Comparison of ENCODE assay signal across 20 cellular contexts in genomic region chr2:232512557-232512956, GRCh38. TPM values are rescaled to one million over a fixed set of nuclear protein-coding genes. Genes with fewer than 3 reads are reported as not detected.
"Had no signal": no experiment of that assay in that cellular context is flagged by ENCODE, and none has a peak within 500 bp of the region (broad histone marks: within the 10 kb centered on the region; RNA-seq: fewer than 3 reads in every experiment).

No MANE protein-coding gene starts in this region.

- H3K9me3 ChIP-seq: esophagus muscularis mucosa, psoas muscle, sigmoid colon, suprapubic skin had no signal

- FAIRE-seq: bronchial epithelial cell had no signal

- H3K27me3 ChIP-seq: dorsolateral prefrontal cortex had no signal

- H3K36me3 ChIP-seq: esophagus muscularis mucosa, sigmoid colon, suprapubic skin had no signal

- H3K4me3 ChIP-seq: dorsolateral prefrontal cortex, esophagus muscularis mucosa, psoas muscle, sigmoid colon, suprapubic skin had no signal

- DNase-seq: activated CD4-positive, alpha-beta memory T cell treated with anti-CD3 and anti-CD28 coated beads for 36 hours; activated gamma-delta T cell; activated naive CD8-positive, alpha-beta T cell treated with anti-CD3 and anti-CD28 coated beads for 36 hours; activated T-cell treated with anti-CD3 and anti-CD28 coated beads, Interleukin-2, amount 50 U/mL, for 4 hours; anterior cingulate cortex; dorsolateral prefrontal cortex; left cardiac atrium; mammary epithelial cell; naive thymus-derived CD8-positive, alpha-beta T cell; psoas muscle; sigmoid colon; stimulated activated naive CD4-positive, alpha-beta T cell treated with Interleukin-2 at 50 U/mL for 16 hours; T-helper 9 cell had no signal

- H3K4me1 ChIP-seq: esophagus muscularis mucosa, sigmoid colon, suprapubic skin had no signal

- ATAC-seq: activated T-cell treated with anti-CD3 and anti-CD28 coated beads, Interleukin-2, amount 50 U/mL, for 4 hours; left cardiac atrium; naive thymus-derived CD8-positive, alpha-beta T cell; psoas muscle had no signal

- H3K27ac ChIP-seq: dorsolateral prefrontal cortex, esophagus muscularis mucosa, psoas muscle, sigmoid colon, suprapubic skin had no signal

RNA-seq across cellular contexts. Expression of gene PRSS56, which starts 7.6 kb away (rescaled TPM):
- total RNA-seq: activated CD4-positive, alpha-beta memory T cell treated with anti-CD3 and anti-CD28 coated beads for 36 hours; activated naive CD8-positive, alpha-beta T cell treated with anti-CD3 and anti-CD28 coated beads for 36 hours; activated T-cell treated with anti-CD3 and anti-CD28 coated beads, Interleukin-2, amount 50 U/mL, for 4 hours; bronchial epithelial cell; esophagus muscularis mucosa; fibroblast of villous mesenchyme; mammary epithelial cell; mononuclear cell; naive thymus-derived CD8-positive, alpha-beta T cell; omental fat pad; sigmoid colon; suprapubic skin; ureter had no signal
- polyA plus RNA-seq: mammary epithelial cell; naive thymus-derived CD8-positive, alpha-beta T cell; sigmoid colon had no signal

RNA-seq across cellular contexts. Expression of gene CHRND, which starts 13.4 kb away (rescaled TPM):
- total RNA-seq: activated CD4-positive, alpha-beta memory T cell treated with anti-CD3 and anti-CD28 coated beads for 36 hours; activated naive CD8-positive, alpha-beta T cell treated with anti-CD3 and anti-CD28 coated beads for 36 hours; activated T-cell treated with anti-CD3 and anti-CD28 coated beads, Interleukin-2, amount 50 U/mL, for 4 hours; bronchial epithelial cell; esophagus muscularis mucosa; fibroblast of villous mesenchyme; mammary epithelial cell; mononuclear cell; naive thymus-derived CD8-positive, alpha-beta T cell; omental fat pad; sigmoid colon; suprapubic skin; ureter had no signal
- polyA plus RNA-seq: mammary epithelial cell; naive thymus-derived CD8-positive, alpha-beta T cell; sigmoid colon had no signal

RNA-seq across cellular contexts. Expression of gene ECEL1, which starts 24.9 kb away (rescaled TPM):
- total RNA-seq: bronchial epithelial cell; fibroblast of villous mesenchyme; mammary epithelial cell; mononuclear cell; naive thymus-derived CD8-positive, alpha-beta T cell had no signal
- polyA plus RNA-seq: mammary epithelial cell; naive thymus-derived CD8-positive, alpha-beta T cell had no signal

RNA-seq across cellular contexts. Expression of gene CHRNG, which starts 26.9 kb away (rescaled TPM):
- total RNA-seq: activated CD4-positive, alpha-beta memory T cell treated with anti-CD3 and anti-CD28 coated beads for 36 hours; activated naive CD8-positive, alpha-beta T cell treated with anti-CD3 and anti-CD28 coated beads for 36 hours; activated T-cell treated with anti-CD3 and anti-CD28 coated beads, Interleukin-2, amount 50 U/mL, for 4 hours; bronchial epithelial cell; dorsolateral prefrontal cortex; esophagus muscularis mucosa; fibroblast of villous mesenchyme; left cardiac atrium; mammary epithelial cell; mononuclear cell; naive thymus-derived CD8-positive, alpha-beta T cell; omental fat pad; sigmoid colon; suprapubic skin; ureter had no signal
- polyA plus RNA-seq: mammary epithelial cell, sigmoid colon had no signal
